Comparison of ENCODE assay signal across 1 cellular context in genomic region chr10:17980796-17981195, GRCh38.
TF ChIP-seq lines count a peak whose summit lies in the region.

No MANE protein-coding gene starts in this region.

TF ChIP-seq in SK-N-SH treated with all-trans-retinoic acid at 6 μM for 48 hours, 23 proteins besides CTCF, POLR2A, EP300 and RAD21 (continued from another document):
- TF ChIP-seq PATZ1 (CRISPR knock-in tag; IDR thresholded peaks at IDR 0.05; ENCODE audit: borderline replicate concordance), result no peak
TF ChIP-seq in SK-N-SH treated with all-trans-retinoic acid at 6 μM for 48 hours: peak in this region for 0.
